Comparison of ENCODE assay signal across 27 cellular contexts in the genomic region with DNA sequence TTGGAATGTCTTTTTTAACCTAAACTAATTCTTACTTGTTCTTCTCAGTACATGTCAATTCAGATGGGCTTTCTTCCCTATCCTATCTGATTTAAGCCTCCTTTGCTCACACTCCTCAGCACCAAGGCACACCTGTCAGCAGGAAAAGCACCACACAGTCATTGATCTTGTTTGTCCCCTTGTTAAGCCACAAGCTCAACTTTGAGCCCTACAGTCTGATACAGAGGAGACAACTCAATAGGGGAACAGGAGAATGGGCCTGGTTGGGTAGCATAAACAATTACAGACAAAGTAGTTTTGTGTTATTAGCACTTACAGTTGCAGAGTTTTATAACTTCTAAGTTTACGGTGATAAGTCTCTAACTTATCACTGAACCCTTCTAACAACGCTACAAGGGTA. TPM values are rescaled to one million over a fixed set of nuclear protein-coding genes. Genes with fewer than 3 reads are reported as not detected.
"Had no signal": no experiment of that assay in that cellular context is flagged by ENCODE, and none has a peak within 500 bp of the region (broad histone marks: within the 10 kb centered on the region; RNA-seq: fewer than 3 reads in every experiment).

No MANE protein-coding gene starts in this region.

- H3K27ac Mint-ChIP-seq: nephron; stimulated activated effector memory CD8-positive, alpha-beta T cell treated with anti-CD3 and anti-CD28 coated beads, Interleukin-12 subunit alpha, Interleukin-12 subunit beta, amount 100 ng/mL, for 72 hours had no signal

- H3K4me3 Mint-ChIP-seq: effector memory CD8-positive, alpha-beta T cell; nephron; stimulated activated effector memory CD8-positive, alpha-beta T cell treated with anti-CD3 and anti-CD28 coated beads, Interleukin-12 subunit alpha, Interleukin-12 subunit beta, amount 100 ng/mL, for 72 hours had no signal

- H3K9me3 ChIP-seq: esophagus squamous epithelium, heart right ventricle, lower lobe of right lung, prostate gland, right atrium auricular region, sigmoid colon, stomach, thyroid gland, vagina had no signal

- DNase-seq: cortex of kidney; effector memory CD8-positive, alpha-beta T cell; erythroblast; esophagus squamous epithelium; foreskin melanocyte; glutamatergic neuron; heart right ventricle; hippocampal formation; left ventricle myocardium superior; lower lobe of right lung; nucleus accumbens; sigmoid colon; stimulated activated CD4-positive, alpha-beta T cell treated with anti-CD3 and anti-CD28 coated beads, Interleukin-2, amount 100 ng/mL, for 24 hours; stimulated activated CD4-positive, alpha-beta T cell treated with anti-CD3 and anti-CD28 coated beads, Interleukin-4, amount 100 ng/mL, for 24 hours; stimulated activated naive CD4-positive, alpha-beta T cell treated with Interleukin-2 at 50 U/mL for 16 hours; stomach; thyroid gland; trophoblast cell had no signal

- H3K4me3 ChIP-seq: esophagus squamous epithelium, heart right ventricle, lower lobe of right lung, prostate gland, right atrium auricular region, sigmoid colon, stomach, thyroid gland, vagina had no signal

- H3K4me1 ChIP-seq: lower lobe of right lung, right atrium auricular region, sigmoid colon had no signal

- H3K27ac ChIP-seq: esophagus squamous epithelium, heart right ventricle, lower lobe of right lung, prostate gland, right atrium auricular region, sigmoid colon, stomach, thyroid gland, vagina had no signal

- H3K27me3 ChIP-seq: esophagus squamous epithelium, heart right ventricle, right atrium auricular region, sigmoid colon, stomach, thyroid gland, vagina had no signal

- H3K27me3 Mint-ChIP-seq: effector memory CD8-positive, alpha-beta T cell had no signal

- H3K9me3 Mint-ChIP-seq: effector memory CD8-positive, alpha-beta T cell; nephron; stimulated activated effector memory CD8-positive, alpha-beta T cell treated with anti-CD3 and anti-CD28 coated beads, Interleukin-12 subunit alpha, Interleukin-12 subunit beta, amount 100 ng/mL, for 72 hours had no signal

- H3K36me3 ChIP-seq: prostate gland, thyroid gland had no signal

- ATAC-seq: effector memory CD8-positive, alpha-beta T cell; heart right ventricle; left ventricle myocardium superior; lower lobe of right lung; stimulated activated effector memory CD8-positive, alpha-beta T cell treated with anti-CD3 and anti-CD28 coated beads, Interleukin-12 subunit alpha, Interleukin-12 subunit beta, amount 100 ng/mL, for 72 hours had no signal

RNA-seq across cellular contexts. Expression of gene SYCP3, which starts 29.5 kb away (rescaled TPM):
- total RNA-seq: dermis microvascular lymphatic vessel endothelial cell, left ventricle myocardium superior, osteocyte, right atrium auricular region, skeletal muscle tissue, ureter, vagina had no signal
